11 cellular contexts compared by ENCODE assay signal in genomic region chr3:153399636-153400035, GRCh38.
DNase-seq lines count a peak whose midpoint lies in the region; ATAC-seq and TF ChIP-seq lines count a peak whose summit lies in the region.
"Had no signal": no experiment of that assay in that cellular context is flagged by ENCODE, and none has a peak within 500 bp of the region (broad histone marks: within the 10 kb centered on the region; RNA-seq: fewer than 3 reads in every experiment).

No MANE protein-coding gene starts in this region.

- peak overlapping the region; percentile 7; the same call in 1 of the 2 replicates for H3K4me2 ChIP-seq in PC-3 (ENCODE audit: low read length)

- H3K27me3 ChIP-seq in breast epithelium (no peaks in the 10 kb centered on the region), PC-3 (ENCODE audit: low read length) (no peaks in the 10 kb centered on the region), tibial artery (no peaks in the 10 kb centered on the region)
- H3K27me3 ChIP-seq: BE2C had no signal

- DNase-seq in MCF 10A (ENCODE audit: unreplicated experiment) (no peak), breast epithelium (ENCODE audit: low spot score in 2 of 2) (no peak), PC-3 (no peak), NCI-H526 treated with DMSO at 0.1 percent for 48 hours (lab: John Stamatoyannopoulos, UW) (no peak), tibial artery (no peak), left cardiac atrium (no peak)
- no peak for DNase-seq in activated T-helper 2 cell treated with anti-CD3 and anti-CD28 coated beads, Interferon-gamma antibody, Interleukin-2, Interleukin-4, amounts not matched to agents 10 μg/mL and 5 μg/mL and 100 μg/mL, durations not matched to agents 14 hours and 24 hours and 36 hours (ENCODE audit: low spot score)
- DNase-seq: activated CD4-positive, alpha-beta T cell treated with anti-CD3 and anti-CD28 coated beads, Interleukin-2, amount 50 U/mL, for 48 hours; BE2C; left ventricle myocardium superior had no signal

- no peak overlapping the region for H2AFZ ChIP-seq in PC-3 (ENCODE audit: low read length)

- H3K4me1 ChIP-seq in breast epithelium (no peaks in the 10 kb centered on the region), PC-3 (ENCODE audit: insufficient read depth, low read length) (peaks cover 7% of the 10 kb centered on the region), tibial artery (peaks cover 0 to 7% (median 0%) of the 10 kb centered on the region in 4 donors)
- H3K4me1 ChIP-seq: BE2C had no signal

- H3K9me2 ChIP-seq in PC-3 (replicated peaks; ENCODE audit: low read length), result no peaks in the 10 kb centered on the region

- ATAC-seq in HG02885 (IDR thresholded peaks at IDR 0.05; ENCODE audit: poor library complexity, unreplicated experiment), result peak; percentile 90
- ATAC-seq in PC-3, result no peak
- ATAC-seq in left cardiac atrium, result no peak
- ATAC-seq: left ventricle myocardium superior had no signal

- BruUV-seq in MCF 10A (replicated peaks; lab: Mats Ljungman, UMichigan) (no TSS peak), PC-3 (replicated peaks; lab: Mats Ljungman, UMichigan) (no TSS peak)

- POLR2A ChIA-PET in MCF 10A (lab: Yijun Ruan, JAX), result interaction anchor here (0.5 to 1.7 kb wide), 5 partner anchors 27 to 239 kb away, joined by 3 to 6 read pairs (median 4); no protein-coding TSS in a partner anchor
- POLR2A ChIA-PET in PC-3 (lab: Charles Lee; ENCODE audit: unreplicated experiment), result interaction anchor here (0.6 kb wide), 1 partner anchor 17 kb away, joined by 3 read pairs; no protein-coding TSS in a partner anchor

- peak overlapping the region; percentile 29 for H3K4me3 Mint-ChIP-seq in MCF 10A (ENCODE audit: unreplicated experiment)
- H3K4me3 Mint-ChIP-seq in activated T-helper 2 cell treated with anti-CD3 and anti-CD28 coated beads, Interferon-gamma antibody, Interleukin-2, Interleukin-4, amounts not matched to agents 10 μg/mL and 5 μg/mL and 100 μg/mL, durations not matched to agents 14 hours and 24 hours and 36 hours (ENCODE audit: low read depth), result no peak overlapping the region

- CTCF ChIA-PET in MCF 10A (lab: Yijun Ruan, JAX), result interaction anchor here (0.6 to 1.4 kb wide), 3 partner anchors 30 to 114 kb away, joined by 3 to 4 read pairs (median 3); no protein-coding TSS in a partner anchor
- CTCF ChIA-PET in PC-3 (lab: Charles Lee), result no interaction called here

- H3K9me3 ChIP-seq in breast epithelium (peaks cover 0 to under 1% of the 10 kb centered on the region in 2 donors), PC-3 (ENCODE audit: low read length) (0 out of 2 replicates have a peak, but pooled peaks cover 4% of the 10 kb centered on the region), tibial artery (no peaks in the 10 kb centered on the region)
- H3K9me3 ChIP-seq: BE2C had no signal

- H3K36me3 ChIP-seq in breast epithelium, result no peaks in the 10 kb centered on the region
- H3K36me3 ChIP-seq in PC-3 (ENCODE audit: low read depth, low read length), result no peaks in the 10 kb centered on the region
- no peaks in the 10 kb centered on the region for H3K36me3 ChIP-seq in tibial artery
- H3K36me3 ChIP-seq: BE2C had no signal

- H3K27ac ChIP-seq in breast epithelium (no peak overlapping the region), PC-3 (ENCODE audit: low read length) (no peak overlapping the region), tibial artery (no peak overlapping the region)

- H3K4me1 Mint-ChIP-seq in MCF 10A (ENCODE audit: insufficient read depth, unreplicated experiment), result peaks cover 30% of the 10 kb centered on the region
- peaks cover 17% of the 10 kb centered on the region for H3K4me1 Mint-ChIP-seq in activated T-helper 2 cell treated with anti-CD3 and anti-CD28 coated beads, Interferon-gamma antibody, Interleukin-2, Interleukin-4, amounts not matched to agents 10 μg/mL and 5 μg/mL and 100 μg/mL, durations not matched to agents 14 hours and 24 hours and 36 hours (ENCODE audit: low read depth)

- no peak overlapping the region for H3K9ac ChIP-seq in PC-3 (ENCODE audit: low read length)

- no peaks in the 10 kb centered on the region for H4K20me1 ChIP-seq in PC-3 (ENCODE audit: low read length)

- H3K9me3 Mint-ChIP-seq in MCF 10A (ENCODE audit: unreplicated experiment), result no peaks in the 10 kb centered on the region
- peaks cover 6% of the 10 kb centered on the region for H3K9me3 Mint-ChIP-seq in activated T-helper 2 cell treated with anti-CD3 and anti-CD28 coated beads, Interferon-gamma antibody, Interleukin-2, Interleukin-4, amounts not matched to agents 10 μg/mL and 5 μg/mL and 100 μg/mL, durations not matched to agents 14 hours and 24 hours and 36 hours

- H3K4me3 ChIP-seq in breast epithelium (no peak overlapping the region), PC-3 (ENCODE audit: low read length) (no peak overlapping the region), tibial artery (no peak overlapping the region)

- no peaks in the 10 kb centered on the region for H3K36me3 Mint-ChIP-seq in MCF 10A (ENCODE audit: insufficient read depth, unreplicated experiment)
- no peaks in the 10 kb centered on the region for H3K36me3 Mint-ChIP-seq in activated T-helper 2 cell treated with anti-CD3 and anti-CD28 coated beads, Interferon-gamma antibody, Interleukin-2, Interleukin-4, amounts not matched to agents 10 μg/mL and 5 μg/mL and 100 μg/mL, durations not matched to agents 14 hours and 24 hours and 36 hours (ENCODE audit: low read depth)

- no peaks in the 10 kb centered on the region for H3K27me3 Mint-ChIP-seq in MCF 10A (ENCODE audit: insufficient read depth, unreplicated experiment)
- H3K27me3 Mint-ChIP-seq in activated T-helper 2 cell treated with anti-CD3 and anti-CD28 coated beads, Interferon-gamma antibody, Interleukin-2, Interleukin-4, amounts not matched to agents 10 μg/mL and 5 μg/mL and 100 μg/mL, durations not matched to agents 14 hours and 24 hours and 36 hours (ENCODE audit: low read depth), result no peaks in the 10 kb centered on the region

- H3F3A ChIP-seq in PC-3 (ENCODE audit: low read length, unreplicated experiment), result no peaks in the 10 kb centered on the region

- TF ChIP-seq CTCF in MCF 10A (IDR thresholded peaks at IDR 0.05; ENCODE audit: unreplicated experiment), result no peak
- TF ChIP-seq CTCF in breast epithelium (IDR thresholded peaks at IDR 0.05), result no peak
- TF ChIP-seq CTCF in PC-3 (conservative IDR thresholded peaks at IDR 0.05; ENCODE audit: low read depth, low read length), result no peak
- no peak for TF ChIP-seq CTCF in tibial artery (IDR thresholded peaks at IDR 0.05)

- peak overlapping the region; percentile 36 for H3K27ac Mint-ChIP-seq in MCF 10A (ENCODE audit: low read depth, unreplicated experiment)
- no peak overlapping the region for H3K27ac Mint-ChIP-seq in activated T-helper 2 cell treated with anti-CD3 and anti-CD28 coated beads, Interferon-gamma antibody, Interleukin-2, Interleukin-4, amounts not matched to agents 10 μg/mL and 5 μg/mL and 100 μg/mL, durations not matched to agents 14 hours and 24 hours and 36 hours

- no peaks in the 10 kb centered on the region for H3K79me2 ChIP-seq in PC-3 (ENCODE audit: low read length)

- intact Hi-C loops in MCF 10A (cut with micrococcal nuclease) (no loop called here), breast epithelium (cut with DNase I; ENCODE audit: low total_unique reads) (loop anchor here (10.0 kb wide), 1 partner anchor 415 kb away; no protein-coding TSS in a partner anchor), PC-3 (cut with micrococcal nuclease) (loop anchor here (10.0 kb wide), 1 partner anchor 85 kb away; no protein-coding TSS in a partner anchor), tibial artery (cut with DNase I; ENCODE audit: low total_unique reads) (no loop called here), left cardiac atrium (cut with DNase I) (no loop called here)
- intact Hi-C loops in activated T-helper 2 cell treated with anti-CD3 and anti-CD28 coated beads, Interferon-gamma antibody, Interleukin-2, Interleukin-4, amounts not matched to agents 10 μg/mL and 5 μg/mL and 100 μg/mL, durations not matched to agents 14 hours and 24 hours and 36 hours (cut with micrococcal nuclease), result no loop called here

- no peak for TF ChIP-seq POLR2A in breast epithelium (IDR thresholded peaks at IDR 0.05)

Comparison
In these comparisons a context has a peak if more than half of its experiments do, and no peak if none do; other contexts are left out.
1. intact Hi-C loops: an anchor here in breast epithelium (10.0 kb wide) and PC-3 (10.0 kb wide); none called in MCF 10A, tibial artery, left cardiac atrium and activated T-helper 2 cell treated with anti-CD3 and anti-CD28 coated beads, Interferon-gamma antibody, Interleukin-2, Interleukin-4, amounts not matched to agents 10 μg/mL and 5 μg/mL and 100 μg/mL, durations not matched to agents 14 hours and 24 hours and 36 hours.